ENCODE assay signal across 18 cellular contexts in genomic region chr2:53475320-53475719, GRCh38.
DNase-seq lines count a peak whose midpoint lies in the region; ATAC-seq and TF ChIP-seq lines count a peak whose summit lies in the region.
"Had no signal": no experiment of that assay in that cellular context is flagged by ENCODE, and none has a peak within 500 bp of the region (broad histone marks: within the 10 kb centered on the region; RNA-seq: fewer than 3 reads in every experiment).

No MANE protein-coding gene starts in this region.

- peak overlapping the region; percentile 37; the same call in 1 of the 2 replicates for H3K4me3 Mint-ChIP-seq in HFFc6
- no peak overlapping the region for H3K4me3 Mint-ChIP-seq in activated CD4-positive, alpha-beta T cell treated with anti-CD3 and anti-CD28 coated beads for 36 hours
- H3K4me3 Mint-ChIP-seq in natural killer cell treated with Interleukin-12 subunit alpha and Interleukin-12 subunit beta and Interleukin-15 and Interleukin-18, amount 100 ng/mL, for 72 hours = no peak overlapping the region
- H3K4me3 Mint-ChIP-seq: activated B cell treated with CpG ODN at 0.5 μM for 24 hours; stimulated activated naive B cell treated with anti-CD40 and anti-IgM and Interleukin-4, amounts not matched to agents 10 μg/mL and 1 μg/mL and 100 μg/mL, for 72 hours had no signal

- H3K9me3 ChIP-seq in AG04450 (ENCODE audit: control insufficient read depth, insufficient read depth, low read length) (no peaks in the 10 kb centered on the region), SK-N-SH (no peaks in the 10 kb centered on the region), fibroblast of lung (ENCODE audit: control insufficient read depth, insufficient read depth, low read depth, low read length) (no peaks in the 10 kb centered on the region)
- H3K9me3 ChIP-seq: body of pancreas had no signal

- TF ChIP-seq CTCF in AG04450 (IDR thresholded peaks at IDR 0.05; ENCODE audit: low read depth, low read length) (no peak), HFFc6 (IDR thresholded peaks at IDR 0.05) (no peak), SK-N-SH (IDR thresholded peaks at IDR 0.05) (no peak), fibroblast of lung (conservative IDR thresholded peaks at IDR 0.05 in 1 of 2, IDR thresholded peaks at IDR 0.05 in 1 of 2; ENCODE audit: low read depth in 1 of 2, low read length in 2 of 2) (no peak)

- H3K27me3 ChIP-seq in AG04450 (ENCODE audit: control insufficient read depth, insufficient read depth, low read length) = no peaks in the 10 kb centered on the region
- H3K27me3 ChIP-seq in SK-N-SH (ENCODE audit: insufficient read depth) = no peaks in the 10 kb centered on the region
- no peaks in the 10 kb centered on the region for H3K27me3 ChIP-seq in fibroblast of lung (ENCODE audit: control insufficient read depth, insufficient read depth, low read length)
- H3K27me3 ChIP-seq: body of pancreas, dorsolateral prefrontal cortex had no signal

- H3K36me3 ChIP-seq in SK-N-SH (replicated peaks in 1 of 2; ENCODE audit: control insufficient read depth in 1 of 2, insufficient read depth in 2 of 2, low read length in 1 of 2) (no peaks in the 10 kb centered on the region), fibroblast of lung (ENCODE audit: control insufficient read depth, insufficient read depth, low read length) (no peaks in the 10 kb centered on the region)

- WGBS in SK-N-SH (ENCODE audit: low lambda C conversion rate) = 16% methylated on average over 2 of the region's 2 CpGs

- peak in 1 of 2 experiments; percentile 13; a peak in 1 of 4 replicates for TF ChIP-seq EP300 in SK-N-SH (IDR thresholded peaks at IDR 0.05; ENCODE audit: borderline replicate concordance in 1 of 2, low read depth in 1 of 2, low read length in 1 of 2)

- POLR2A ChIA-PET in AG04450 (lab: Yijun Ruan, JAX) (no interaction called here), SK-N-SH (lab: Yijun Ruan, JAX) (no interaction called here)
- POLR2A ChIA-PET in activated CD4-positive, alpha-beta T cell treated with anti-CD3 and anti-CD28 coated beads for 36 hours (lab: Charles Lee) = no interaction called here

- peaks cover 7% of the 10 kb centered on the region for H3F3A ChIP-seq in SK-N-SH (replicated peaks; ENCODE audit: insufficient read depth)

- no peaks in the 10 kb centered on the region for H3K9me3 Mint-ChIP-seq in HFFc6
- no peaks in the 10 kb centered on the region for H3K9me3 Mint-ChIP-seq in activated CD4-positive, alpha-beta T cell treated with anti-CD3 and anti-CD28 coated beads for 36 hours (ENCODE audit: low read depth)
- no peaks in the 10 kb centered on the region for H3K9me3 Mint-ChIP-seq in natural killer cell treated with Interleukin-12 subunit alpha and Interleukin-12 subunit beta and Interleukin-15 and Interleukin-18, amount 100 ng/mL, for 72 hours
- H3K9me3 Mint-ChIP-seq: activated B cell treated with CpG ODN at 0.5 μM for 24 hours; stimulated activated naive B cell treated with anti-CD40 and anti-IgM and Interleukin-4, amounts not matched to agents 10 μg/mL and 1 μg/mL and 100 μg/mL, for 72 hours had no signal

- peaks cover 48% of the 10 kb centered on the region for H3K4me1 Mint-ChIP-seq in HFFc6 (ENCODE audit: low read depth)
- H3K4me1 Mint-ChIP-seq in activated CD4-positive, alpha-beta T cell treated with anti-CD3 and anti-CD28 coated beads for 36 hours = no peaks in the 10 kb centered on the region
- H3K4me1 Mint-ChIP-seq in natural killer cell treated with Interleukin-12 subunit alpha and Interleukin-12 subunit beta and Interleukin-15 and Interleukin-18, amount 100 ng/mL, for 72 hours (ENCODE audit: low read depth in 2 of 2) = no peaks in the 10 kb centered on the region
- H3K4me1 Mint-ChIP-seq: activated B cell treated with CpG ODN at 0.5 μM for 24 hours; stimulated activated naive B cell treated with anti-CD40 and anti-IgM and Interleukin-4, amounts not matched to agents 10 μg/mL and 1 μg/mL and 100 μg/mL, for 72 hours had no signal

- no peak for DNase-seq in AG04450 (ENCODE audit: low read depth, low spot score)
- peak; percentile 93 for DNase-seq in HFFc6
- DNase-seq in SK-N-SH = no peak
- DNase-seq in fibroblast of lung (ENCODE audit: low read depth in 2 of 2) = peak; percentile 37 to 67
- no peak for DNase-seq in T-helper 2 cell
- no peak for DNase-seq in activated CD4-positive, alpha-beta T cell treated with anti-CD3 and anti-CD28 coated beads for 36 hours
- no peak for DNase-seq in natural killer cell treated with Interleukin-12 subunit alpha and Interleukin-12 subunit beta and Interleukin-15 and Interleukin-18, amount 100 ng/mL, for 72 hours (ENCODE audit: low spot score)
- DNase-seq: activated B cell treated with CpG ODN at 0.5 μM for 24 hours; activated CD8-positive, alpha-beta memory T cell treated with anti-CD3 and anti-CD28 coated beads, Interleukin-2, amount 50 U/mL, for 4 hours; body of pancreas; dorsolateral prefrontal cortex; left ventricle myocardium superior; NCI-H2029 treated with DMSO at 0.1 percent for 48 hours; NCI-H748 treated with DMSO at 0.1 percent for 48 hours; posterior cingulate gyrus; stimulated activated naive B cell treated with anti-CD40 and anti-IgM and Interleukin-4, amounts not matched to agents 10 μg/mL and 1 μg/mL and 100 μg/mL, for 72 hours had no signal

- H3K27ac ChIP-seq in AG04450 (ENCODE audit: low read depth, low read length) (peak overlapping the region; percentile 12), SK-N-SH (ENCODE audit: low read depth in 2 of 2, low read length in 1 of 2) (no peak overlapping the region), fibroblast of lung (ENCODE audit: insufficient read depth, low read length) (no peak overlapping the region)
- H3K27ac ChIP-seq: body of pancreas, dorsolateral prefrontal cortex had no signal

- H3K9ac ChIP-seq in SK-N-SH (no peak overlapping the region), fibroblast of lung (ENCODE audit: insufficient read depth, low read length) (no peak overlapping the region)

- TF ChIP-seq RAD21 in SK-N-SH (IDR thresholded peaks at IDR 0.05; ENCODE audit: low read length) = no peak

- no peak overlapping the region; the same call in 1 of the 2 replicates for H2AFZ ChIP-seq in SK-N-SH (ENCODE audit: low read depth)
- no peak overlapping the region for H2AFZ ChIP-seq in fibroblast of lung (ENCODE audit: low read length)

- no peaks in the 10 kb centered on the region for H4K20me1 ChIP-seq in SK-N-SH (ENCODE audit: insufficient read depth)
- H4K20me1 ChIP-seq in fibroblast of lung (ENCODE audit: control insufficient read depth, extremely low read depth, insufficient read depth, low read length) = no peaks in the 10 kb centered on the region

- H3K79me2 ChIP-seq in SK-N-SH (ENCODE audit: insufficient read depth) (no peaks in the 10 kb centered on the region), fibroblast of lung (ENCODE audit: control insufficient read depth, insufficient read depth, low read length) (no peaks in the 10 kb centered on the region)

- H3K4me2 ChIP-seq in SK-N-SH (0 out of 2 replicates have a peak overlapping the region, but pooled peaks have one; percentile 25), fibroblast of lung (ENCODE audit: extremely low read depth, insufficient read depth, low read length) (no peak overlapping the region)

- H3K4me3 ChIP-seq in AG04450 (ENCODE audit: low read depth, low read length) = no peak overlapping the region
- no peak overlapping the region for H3K4me3 ChIP-seq in SK-N-SH (ENCODE audit: low read depth in 2 of 2, low read length in 1 of 2)
- no peak overlapping the region for H3K4me3 ChIP-seq in fibroblast of lung (replicated peaks in 1 of 4; ENCODE audit: control extremely low read depth in 1 of 4, insufficient read depth in 1 of 4, low read depth in 3 of 4, low read length in 4 of 4)
- H3K4me3 ChIP-seq: body of pancreas, dorsolateral prefrontal cortex had no signal

- intact Hi-C loops in activated CD4-positive, alpha-beta T cell treated with anti-CD3 and anti-CD28 coated beads for 36 hours (cut with DNase I, micrococcal nuclease) = no loop called here

- H3K4me1 ChIP-seq in SK-N-SH (ENCODE audit: control insufficient read depth in 1 of 2, insufficient read depth in 2 of 2, low read depth in 1 of 2, low read length in 1 of 2) (no peaks in the 10 kb centered on the region), fibroblast of lung (ENCODE audit: control insufficient read depth, extremely low read depth, insufficient read depth, low read length) (peaks cover 3% of the 10 kb centered on the region)
- H3K4me1 ChIP-seq: body of pancreas had no signal

- CTCF ChIA-PET in AG04450 (lab: Charles Lee) = no interaction called here
- CTCF ChIA-PET in SK-N-SH (lab: Yijun Ruan, JAX) = no interaction called here
- CTCF ChIA-PET in activated CD4-positive, alpha-beta T cell treated with anti-CD3 and anti-CD28 coated beads for 36 hours (lab: Charles Lee) = no interaction called here

- H3K9me2 ChIP-seq in SK-N-SH = no peaks in the 10 kb centered on the region

- no peak for ATAC-seq in HG02588 (IDR thresholded peaks at IDR 0.05; ENCODE audit: unreplicated experiment)
- ATAC-seq in activated CD4-positive, alpha-beta T cell treated with anti-CD3 and anti-CD28 coated beads for 36 hours = no peak
- no peak for ATAC-seq in natural killer cell treated with Interleukin-12 subunit alpha and Interleukin-12 subunit beta and Interleukin-15 and Interleukin-18, amount 100 ng/mL, for 72 hours
- ATAC-seq: body of pancreas; left ventricle myocardium superior; Panc1; stimulated activated naive B cell treated with anti-CD40 and anti-IgM and Interleukin-4, amounts not matched to agents 10 μg/mL and 1 μg/mL and 100 μg/mL, for 72 hours had no signal

- H3K36me3 Mint-ChIP-seq in HFFc6 (ENCODE audit: low read depth) = no peaks in the 10 kb centered on the region
- no peaks in the 10 kb centered on the region for H3K36me3 Mint-ChIP-seq in activated CD4-positive, alpha-beta T cell treated with anti-CD3 and anti-CD28 coated beads for 36 hours (ENCODE audit: low read depth)
- H3K36me3 Mint-ChIP-seq in natural killer cell treated with Interleukin-12 subunit alpha and Interleukin-12 subunit beta and Interleukin-15 and Interleukin-18, amount 100 ng/mL, for 72 hours = no peaks in the 10 kb centered on the region
- H3K36me3 Mint-ChIP-seq: stimulated activated naive B cell treated with anti-CD40 and anti-IgM and Interleukin-4, amounts not matched to agents 10 μg/mL and 1 μg/mL and 100 μg/mL, for 72 hours had no signal

- peak overlapping the region; percentile 82 for H3K27ac Mint-ChIP-seq in HFFc6
- H3K27ac Mint-ChIP-seq in activated CD4-positive, alpha-beta T cell treated with anti-CD3 and anti-CD28 coated beads for 36 hours = no peak overlapping the region
- H3K27ac Mint-ChIP-seq in natural killer cell treated with Interleukin-12 subunit alpha and Interleukin-12 subunit beta and Interleukin-15 and Interleukin-18, amount 100 ng/mL, for 72 hours = no peak overlapping the region
- H3K27ac Mint-ChIP-seq: activated B cell treated with CpG ODN at 0.5 μM for 24 hours; stimulated activated naive B cell treated with anti-CD40 and anti-IgM and Interleukin-4, amounts not matched to agents 10 μg/mL and 1 μg/mL and 100 μg/mL, for 72 hours had no signal

- H3K27me3 Mint-ChIP-seq in HFFc6 (ENCODE audit: insufficient read depth) = peaks cover 2% of the 10 kb centered on the region; the same call in 1 of the 2 replicates
- no peaks in the 10 kb centered on the region for H3K27me3 Mint-ChIP-seq in activated CD4-positive, alpha-beta T cell treated with anti-CD3 and anti-CD28 coated beads for 36 hours
- H3K27me3 Mint-ChIP-seq in natural killer cell treated with Interleukin-12 subunit alpha and Interleukin-12 subunit beta and Interleukin-15 and Interleukin-18, amount 100 ng/mL, for 72 hours = peaks cover 0 to 3% of the 10 kb centered on the region in 2 donors

Comparison
In these comparisons a context has a peak if more than half of its experiments do, and no peak if none do; other contexts are left out.
1. DNase-seq: peak in HFFc6 (single experiment) and fibroblast of lung (2 of 2); none in AG04450 (single experiment), SK-N-SH (single experiment), T-helper 2 cell (0 of 5), activated CD4-positive, alpha-beta T cell treated with anti-CD3 and anti-CD28 coated beads for 36 hours (single experiment) and natural killer cell treated with Interleukin-12 subunit alpha and Interleukin-12 subunit beta and Interleukin-15 and Interleukin-18, amount 100 ng/mL, for 72 hours (single experiment).